In genomic region chr12:15979096-15980091, GRCh38 we compare ENCODE assay signal across 8 cellular contexts.
A peak's percentile ranks its signal among the peaks of the same experiment; 100 is the strongest.
DNase-seq lines count a peak whose midpoint lies in the region; ATAC-seq and TF ChIP-seq lines count a peak whose summit lies in the region.

No MANE protein-coding gene starts in this region.

- H3K27me3 ChIP-seq in brain microvascular endothelial cell (replicated peaks) (no peaks in the 10 kb centered on the region), lung (ENCODE audit: control insufficient read depth, insufficient read depth) (no peaks in the 10 kb centered on the region)

- in situ Hi-C loops in brain microvascular endothelial cell (cut with HindIII; ENCODE audit: low pct_ligation_motif_present, low sequenced_read_pairs) = no loop called here

- TF ChIP-seq CTCF in brain microvascular endothelial cell (IDR thresholded peaks at IDR 0.05; ENCODE audit: low read depth, low read length, missing control alignments) (peak; percentile 82), lung (IDR thresholded peaks at IDR 0.05; ENCODE audit: control extremely low read depth, extremely low read depth) (no peak)

- H3K36me3 ChIP-seq in brain microvascular endothelial cell (replicated peaks) (no peaks in the 10 kb centered on the region), lung (ENCODE audit: control insufficient read depth in 2 of 2, insufficient read depth in 2 of 2, low read length in 2 of 2) (peaks cover 3 to 9% of the 10 kb centered on the region in 2 donors)

- H3K27ac ChIP-seq in brain microvascular endothelial cell (peak overlapping the region; percentile 66), lung (ENCODE audit: low read depth in 1 of 2, low read length in 1 of 2) (peak overlapping the region; percentile 56 to 77)

- WGBS in lung, 2 donors = 59 to 77% methylated on average over 2 of the region's 2 CpGs

- H3K4me1 ChIP-seq in lung (ENCODE audit: control insufficient read depth in 2 of 2, insufficient read depth in 2 of 2, low read length in 2 of 2) = peaks cover 3 to 13% of the 10 kb centered on the region in 2 donors

- ATAC-seq in HG03469 (IDR thresholded peaks at IDR 0.05; ENCODE audit: unreplicated experiment) (peak; percentile 54), lung (ENCODE audit: insufficient read depth, low FRiP score) (no peak), GM18870 (IDR thresholded peaks at IDR 0.05; ENCODE audit: unreplicated experiment) (no peak)

- no peaks in the 10 kb centered on the region for H3K9me3 ChIP-seq in lung (ENCODE audit: control insufficient read depth in 2 of 2, insufficient read depth in 1 of 2, low read length in 1 of 2)

- no peak overlapping the region for H3K4me3 ChIP-seq in brain microvascular endothelial cell (ENCODE audit: low read depth, low read length)
- H3K4me3 ChIP-seq in lung = no peak overlapping the region

- peak; percentile 7 for DNase-seq in activated CD4-positive, alpha-beta T cell treated with anti-CD3 and anti-CD28 coated beads for 48 hours
- no peak for DNase-seq in activated CD4-positive, alpha-beta T cell treated with anti-CD3 and anti-CD28 coated beads, Interleukin-2, amount 50 U/mL, for 1 hour
- DNase-seq in brain microvascular endothelial cell (peak; percentile 42), lung (ENCODE audit: low spot score) (no peak), hippocampal formation (lab: John Stamatoyannopoulos, UW) (no peak)
- no peak for DNase-seq in stimulated activated CD4-positive, alpha-beta T cell treated with anti-CD3 and anti-CD28 coated beads, Interleukin-1b, Interleukin-23, amount 100 ng/mL, for 48 hours

Comparison
In these comparisons a context has a peak if more than half of its experiments do, and no peak if none do; other contexts are left out.
1. DNase-seq: peak in activated CD4-positive, alpha-beta T cell treated with anti-CD3 and anti-CD28 coated beads for 48 hours (single experiment) and brain microvascular endothelial cell (single experiment); none in activated CD4-positive, alpha-beta T cell treated with anti-CD3 and anti-CD28 coated beads, Interleukin-2, amount 50 U/mL, for 1 hour (single experiment), lung (single experiment), stimulated activated CD4-positive, alpha-beta T cell treated with anti-CD3 and anti-CD28 coated beads, Interleukin-1b, Interleukin-23, amount 100 ng/mL, for 48 hours (single experiment) and hippocampal formation (0 of 2).